19 cellular contexts compared by ENCODE assay signal in genomic region chr9:16552252-16552651, GRCh38.
DNase-seq lines count a peak whose midpoint lies in the region; ATAC-seq, FAIRE-seq and TF ChIP-seq lines count a peak whose summit lies in the region.
"Had no signal": no experiment of that assay in that cellular context is flagged by ENCODE, and none has a peak within 500 bp of the region (broad histone marks: within the 10 kb centered on the region; RNA-seq: fewer than 3 reads in every experiment).

No MANE protein-coding gene starts in this region.

- H3K4me1 Mint-ChIP-seq in H9, result peaks cover 11 to 14% of the 10 kb centered on the region in 2 experiments
- H3K4me1 Mint-ChIP-seq: B cell had no signal

- TF ChIP-seq POLR2A in lower leg skin (IDR thresholded peaks at IDR 0.05), result no peak

- DNase-seq in ELF-1 (ENCODE audit: low read depth, low spot score), result peak; percentile 63
- no peak for DNase-seq in H9
- DNase-seq in kidney, result peak; percentile 73
- DNase-seq in trophoblast cell, result no peak
- DNase-seq in lower leg skin (ENCODE audit: low spot score in 2 of 2), result no peak
- no peak for DNase-seq in HuH-7.5 (ENCODE audit: low spot score)
- DNase-seq: Calu3; CD8-positive, alpha-beta T cell; DMS 273 treated with DMSO at 0.1 percent for 48 hours; DND-41; EL; GOT3; H7 had no signal

- H2AFZ ChIP-seq in H9 (ENCODE audit: low read length) (no peak overlapping the region), trophoblast cell (ENCODE audit: insufficient read depth, low read length, poor library complexity) (no peak overlapping the region)

- H3K36me3 ChIP-seq in kidney (ENCODE audit: control insufficient read depth in 1 of 2, insufficient read depth in 2 of 2, low read length in 2 of 2) (peaks cover 0 to 4% of the 10 kb centered on the region in 2 donors), trophoblast cell (ENCODE audit: control insufficient read depth in 1 of 2, insufficient read depth in 2 of 2, low read length in 2 of 2) (no peaks in the 10 kb centered on the region)

- TF ChIP-seq CTCF in H9 (conservative IDR thresholded peaks at IDR 0.05) (no peak), kidney (IDR thresholded peaks at IDR 0.05; ENCODE audit: borderline replicate concordance, extremely low read depth, insufficient read depth) (no peak), lower leg skin (IDR thresholded peaks at IDR 0.05) (no peak)

- no peaks in the 10 kb centered on the region for H4K20me1 ChIP-seq in H9 (ENCODE audit: control insufficient read depth, insufficient read depth, insufficient read length)
- H4K20me1 ChIP-seq: BLaER1 treated with 17β-estradiol and CSF1 and Interleukin-3, amounts not matched to agents 10 nM and 100 nM had no signal

- ATAC-seq in GM19328 (IDR thresholded peaks at IDR 0.05; ENCODE audit: unreplicated experiment), result no peak
- ATAC-seq: CD8-positive, alpha-beta T cell had no signal

- H3K4me2 ChIP-seq in H9 (ENCODE audit: insufficient read depth, insufficient read length, low read length) (no peak overlapping the region), trophoblast cell (ENCODE audit: low read length) (no peak overlapping the region)
- H3K4me2 ChIP-seq: BLaER1 treated with 17β-estradiol and CSF1 and Interleukin-3, amounts not matched to agents 10 nM and 100 nM had no signal

- H4K12ac ChIP-seq in trophoblast cell (ENCODE audit: low read depth, low read length), result no peak overlapping the region

- FAIRE-seq in kidney (lab: Jason Lieb, UNC), result no peak
- FAIRE-seq: G401.6, GM12891, GM19239 had no signal

- H3K36me3 Mint-ChIP-seq in H9 (ENCODE audit: insufficient read depth in 1 of 3, low read depth in 3 of 3), result peaks cover 5 to 30% (median 22%) of the 10 kb centered on the region in 3 experiments; a peak in 6 of 7 replicates
- H3K36me3 Mint-ChIP-seq: CD8-positive, alpha-beta T cell had no signal

- H3K4me3 Mint-ChIP-seq in H9, result no peak overlapping the region
- H3K4me3 Mint-ChIP-seq: B cell; CD8-positive, alpha-beta T cell had no signal

- no CpG with 5 or more reads among the region's 15 CpGs for WGBS in H9 (ENCODE audit: extremely low coverage, insufficient read length, low lambda C conversion rate)
- WGBS in trophoblast cell (ENCODE audit: extremely low coverage, insufficient coverage, insufficient read length), result no CpG with 5 or more reads among the region's 15 CpGs
- 87 to 91% methylated on average over 12 to 15 of the region's 15 CpGs for WGBS in lower leg skin, 2 donors

- H2AK5ac ChIP-seq in H9 (ENCODE audit: insufficient read length, low read length) (no peak overlapping the region), trophoblast cell (ENCODE audit: low read length) (no peak overlapping the region)

- H3K4me3 ChIP-seq in kidney (ENCODE audit: low read length in 2 of 2), result no peak overlapping the region
- H3K4me3 ChIP-seq in trophoblast cell (ENCODE audit: low read depth, low read length), result no peak overlapping the region
- no peak overlapping the region for H3K4me3 ChIP-seq in lower leg skin (ENCODE audit: low read depth, poor library complexity, severe bottlenecking)
- H3K4me3 ChIP-seq: BLaER1 treated with 17β-estradiol and CSF1 and Interleukin-3, amounts not matched to agents 10 nM and 100 nM had no signal

- intact Hi-C loops in kidney (cut with DNase I), result no loop called here
- intact Hi-C loops in lower leg skin (cut with DNase I; ENCODE audit: low total_unique reads), result no loop called here

- no peaks in the 10 kb centered on the region for H3K4me1 ChIP-seq in H9 (ENCODE audit: insufficient read depth, low read length)
- no peaks in the 10 kb centered on the region for H3K4me1 ChIP-seq in kidney (ENCODE audit: control insufficient read depth in 1 of 2, insufficient read depth in 1 of 2, low read depth in 1 of 2, low read length in 2 of 2)
- H3K4me1 ChIP-seq in trophoblast cell (ENCODE audit: control insufficient read depth in 1 of 2, insufficient read depth in 2 of 2, low read length in 2 of 2), result peaks cover 5 to 11% of the 10 kb centered on the region in 2 experiments

- no peak overlapping the region for H2BK20ac ChIP-seq in H9 (ENCODE audit: low read depth, low read length, poor library complexity, severe bottlenecking)

- H3K18ac ChIP-seq in H9 (ENCODE audit: insufficient read length, low read depth, low read length) (no peak overlapping the region), trophoblast cell (ENCODE audit: low read length) (peak overlapping the region; percentile 3)

- H3K79me1 ChIP-seq in H9 (ENCODE audit: insufficient read depth, low read depth, low read length, poor library complexity, severe bottlenecking) (no peaks in the 10 kb centered on the region), trophoblast cell (ENCODE audit: low read length) (peaks cover 2% of the 10 kb centered on the region)

- no peak overlapping the region for H2BK5ac ChIP-seq in H9 (ENCODE audit: insufficient read length, low read length)
- H2BK5ac ChIP-seq in trophoblast cell (ENCODE audit: low read depth, low read length, poor library complexity), result no peak overlapping the region

- no peaks in the 10 kb centered on the region for H3K9me3 Mint-ChIP-seq in H9
- H3K9me3 Mint-ChIP-seq: CD8-positive, alpha-beta T cell had no signal

- no peak overlapping the region for H3K27ac ChIP-seq in H9 (ENCODE audit: insufficient read length, low read depth, low read length)
- no peak overlapping the region for H3K27ac ChIP-seq in kidney (ENCODE audit: low read depth in 2 of 2, low read length in 2 of 2)
- H3K27ac ChIP-seq in trophoblast cell (ENCODE audit: low read depth, low read length), result no peak overlapping the region
- H3K27ac ChIP-seq: BLaER1 treated with 17β-estradiol and CSF1 and Interleukin-3, amounts not matched to agents 10 nM and 100 nM had no signal

- H4K91ac ChIP-seq in H9 (ENCODE audit: insufficient read length, low read depth, low read length), result no peak overlapping the region
- H4K91ac ChIP-seq in trophoblast cell (ENCODE audit: low read depth, low read length), result peak overlapping the region; percentile 36

- H3K79me2 ChIP-seq in H9 (ENCODE audit: insufficient read depth, low read length), result no peaks in the 10 kb centered on the region
- H3K79me2 ChIP-seq in trophoblast cell (ENCODE audit: control insufficient read depth, insufficient read depth, low read length, poor library complexity), result no peaks in the 10 kb centered on the region

- H4K5ac ChIP-seq in H9 (ENCODE audit: insufficient read length, low read depth, low read length), result no peak overlapping the region

- no peak overlapping the region for H3T11ph ChIP-seq in H9 (ENCODE audit: low read length)

- H4K8ac ChIP-seq in H9 (replicated peaks; ENCODE audit: insufficient read length, low read depth, low read length) (no peak overlapping the region), trophoblast cell (ENCODE audit: low read depth, low read length) (no peak overlapping the region)

- H2BK15ac ChIP-seq in H9 (ENCODE audit: low read depth, low read length), result no peak overlapping the region

- H3K27ac Mint-ChIP-seq in H9, result peak overlapping the region in 2 of 3 experiments; percentile 38 to 81; a peak in 4 of 7 replicates
- H3K27ac Mint-ChIP-seq: B cell; CD8-positive, alpha-beta T cell had no signal

- H3K27me3 ChIP-seq in H9 (ENCODE audit: insufficient read depth, low read length) (no peaks in the 10 kb centered on the region), trophoblast cell (ENCODE audit: insufficient read depth, low read length) (no peaks in the 10 kb centered on the region)
- H3K27me3 ChIP-seq: BLaER1 treated with 17β-estradiol and CSF1 and Interleukin-3, amounts not matched to agents 10 nM and 100 nM had no signal

- no peaks in the 10 kb centered on the region for H3K27me3 Mint-ChIP-seq in H9 (ENCODE audit: low read depth)
- H3K27me3 Mint-ChIP-seq: B cell had no signal

- no peaks in the 10 kb centered on the region for H3K23me2 ChIP-seq in H9 (ENCODE audit: insufficient read length, low read depth, low read length, poor library complexity, severe bottlenecking)

- H3K9me3 ChIP-seq in H9 (ENCODE audit: control insufficient read depth, low read depth, low read length) (no peaks in the 10 kb centered on the region), kidney (ENCODE audit: control insufficient read depth in 1 of 2, low read length in 2 of 2) (no peaks in the 10 kb centered on the region), trophoblast cell (ENCODE audit: insufficient read depth, low read depth, low read length) (no peaks in the 10 kb centered on the region)

- no peak overlapping the region for H3K9ac ChIP-seq in H9 (ENCODE audit: extremely low read depth, insufficient read length, low read length)
- no peak overlapping the region for H3K9ac ChIP-seq in kidney (ENCODE audit: low read length in 2 of 2)
- no peak overlapping the region for H3K9ac ChIP-seq in trophoblast cell (ENCODE audit: low read length)
- H3K9ac ChIP-seq: BLaER1 treated with 17β-estradiol and CSF1 and Interleukin-3, amounts not matched to agents 10 nM and 100 nM had no signal

- H3K4ac ChIP-seq in H9 (ENCODE audit: low read depth, low read length), result no peak overlapping the region
- H3K4ac ChIP-seq in trophoblast cell (ENCODE audit: low read depth, low read length), result no peak overlapping the region

- H3K23ac ChIP-seq in H9 (ENCODE audit: insufficient read length, low read depth, low read length), result no peak overlapping the region
- no peak overlapping the region for H3K23ac ChIP-seq in trophoblast cell (ENCODE audit: low read length)

- H3K14ac ChIP-seq in H9 (ENCODE audit: insufficient read depth, low read length) (no peak overlapping the region), trophoblast cell (ENCODE audit: low read length) (no peak overlapping the region)

- no peak overlapping the region for H2BK120ac ChIP-seq in H9 (ENCODE audit: low read depth, low read length, poor library complexity, severe bottlenecking)
- H2BK120ac ChIP-seq in trophoblast cell (ENCODE audit: insufficient read depth, low read length, poor library complexity), result no peak overlapping the region

- H2BK12ac ChIP-seq in H9 (ENCODE audit: insufficient read length, low read depth, low read length) (no peak overlapping the region), trophoblast cell (ENCODE audit: low read length) (peak overlapping the region; percentile 42)

- H3K56ac ChIP-seq in H9 (ENCODE audit: insufficient read length, low read depth, low read length), result no peak overlapping the region

Comparison
In these comparisons a context has a peak if more than half of its experiments do, and no peak if none do; other contexts are left out.
1. DNase-seq: peak in ELF-1 (single experiment) and kidney (single experiment); none in H9 (single experiment), trophoblast cell (0 of 2), lower leg skin (0 of 2) and HuH-7.5 (single experiment).